ENCODE assay signal across 1 cellular context in the genomic region with DNA sequence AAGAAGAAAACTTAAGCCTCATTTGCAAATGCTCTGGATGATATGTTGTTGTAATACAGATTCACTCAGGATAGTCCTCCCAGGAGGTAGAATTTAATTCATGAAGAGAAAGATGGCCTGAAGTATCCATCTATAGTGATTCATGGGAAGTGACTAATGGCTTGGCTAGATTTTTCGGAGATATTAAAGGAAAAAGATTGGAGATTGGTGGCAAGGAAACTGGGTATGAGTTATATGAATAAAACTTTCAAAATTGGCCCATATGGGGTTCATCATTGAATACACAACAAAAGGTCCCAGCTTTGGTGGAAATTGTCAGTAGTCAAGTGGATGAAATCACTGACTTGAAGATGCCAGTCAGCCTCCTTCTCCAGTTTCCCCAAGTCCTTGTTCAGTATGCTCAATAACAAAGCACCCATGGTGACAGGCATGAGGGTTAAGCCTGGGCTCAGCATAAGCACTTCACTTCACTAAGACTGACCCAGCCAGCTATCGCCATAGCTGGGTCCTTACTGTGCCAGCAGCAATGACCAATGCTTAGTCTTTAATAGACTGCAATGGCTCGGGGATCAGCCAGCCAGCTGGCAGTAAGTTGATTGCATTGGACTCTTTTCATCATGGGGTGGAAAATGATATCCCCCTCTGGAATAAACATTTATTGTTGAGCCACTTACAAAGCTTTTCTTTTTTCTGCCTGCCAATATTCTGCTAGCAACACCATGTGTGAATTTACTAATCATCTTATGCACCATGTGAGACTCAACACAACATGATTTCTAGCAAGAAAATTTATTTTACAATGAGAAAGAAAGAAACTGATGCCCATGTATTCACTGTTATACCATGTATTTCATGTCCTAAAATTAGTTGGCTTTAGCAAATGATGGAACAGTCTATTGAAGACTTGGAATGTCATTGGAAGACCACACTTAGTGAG.
TF ChIP-seq lines count a peak whose summit lies in the region.

No MANE protein-coding gene starts in this region.

TF ChIP-seq in WTC11, 78 proteins besides CTCF, POLR2A, EP300 and RAD21 (continued from another document):
- TF ChIP-seq, protein P1, sequence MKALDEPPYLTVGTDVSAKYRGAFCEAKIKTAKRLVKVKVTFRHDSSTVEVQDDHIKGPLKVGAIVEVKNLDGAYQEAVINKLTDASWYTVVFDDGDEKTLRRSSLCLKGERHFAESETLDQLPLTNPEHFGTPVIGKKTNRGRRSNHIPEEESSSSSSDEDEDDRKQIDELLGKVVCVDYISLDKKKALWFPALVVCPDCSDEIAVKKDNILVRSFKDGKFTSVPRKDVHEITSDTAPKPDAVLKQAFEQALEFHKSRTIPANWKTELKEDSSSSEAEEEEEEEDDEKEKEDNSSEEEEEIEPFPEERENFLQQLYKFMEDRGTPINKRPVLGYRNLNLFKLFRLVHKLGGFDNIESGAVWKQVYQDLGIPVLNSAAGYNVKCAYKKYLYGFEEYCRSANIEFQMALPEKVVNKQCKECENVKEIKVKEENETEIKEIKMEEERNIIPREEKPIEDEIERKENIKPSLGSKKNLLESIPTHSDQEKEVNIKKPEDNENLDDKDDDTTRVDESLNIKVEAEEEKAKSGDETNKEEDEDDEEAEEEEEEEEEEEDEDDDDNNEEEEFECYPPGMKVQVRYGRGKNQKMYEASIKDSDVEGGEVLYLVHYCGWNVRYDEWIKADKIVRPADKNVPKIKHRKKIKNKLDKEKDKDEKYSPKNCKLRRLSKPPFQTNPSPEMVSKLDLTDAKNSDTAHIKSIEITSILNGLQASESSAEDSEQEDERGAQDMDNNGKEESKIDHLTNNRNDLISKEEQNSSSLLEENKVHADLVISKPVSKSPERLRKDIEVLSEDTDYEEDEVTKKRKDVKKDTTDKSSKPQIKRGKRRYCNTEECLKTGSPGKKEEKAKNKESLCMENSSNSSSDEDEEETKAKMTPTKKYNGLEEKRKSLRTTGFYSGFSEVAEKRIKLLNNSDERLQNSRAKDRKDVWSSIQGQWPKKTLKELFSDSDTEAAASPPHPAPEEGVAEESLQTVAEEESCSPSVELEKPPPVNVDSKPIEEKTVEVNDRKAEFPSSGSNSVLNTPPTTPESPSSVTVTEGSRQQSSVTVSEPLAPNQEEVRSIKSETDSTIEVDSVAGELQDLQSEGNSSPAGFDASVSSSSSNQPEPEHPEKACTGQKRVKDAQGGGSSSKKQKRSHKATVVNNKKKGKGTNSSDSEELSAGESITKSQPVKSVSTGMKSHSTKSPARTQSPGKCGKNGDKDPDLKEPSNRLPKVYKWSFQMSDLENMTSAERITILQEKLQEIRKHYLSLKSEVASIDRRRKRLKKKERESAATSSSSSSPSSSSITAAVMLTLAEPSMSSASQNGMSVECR (CRISPR knock-in tag; IDR thresholded peaks at IDR 0.05; ENCODE audit: borderline replicate concordance) = no peak
- TF ChIP-seq JAZF1 (CRISPR knock-in tag; IDR thresholded peaks at IDR 0.05) = no peak
- TF ChIP-seq PRRX2 (CRISPR knock-in tag; IDR thresholded peaks at IDR 0.05) = no peak
- TF ChIP-seq, protein P2, sequence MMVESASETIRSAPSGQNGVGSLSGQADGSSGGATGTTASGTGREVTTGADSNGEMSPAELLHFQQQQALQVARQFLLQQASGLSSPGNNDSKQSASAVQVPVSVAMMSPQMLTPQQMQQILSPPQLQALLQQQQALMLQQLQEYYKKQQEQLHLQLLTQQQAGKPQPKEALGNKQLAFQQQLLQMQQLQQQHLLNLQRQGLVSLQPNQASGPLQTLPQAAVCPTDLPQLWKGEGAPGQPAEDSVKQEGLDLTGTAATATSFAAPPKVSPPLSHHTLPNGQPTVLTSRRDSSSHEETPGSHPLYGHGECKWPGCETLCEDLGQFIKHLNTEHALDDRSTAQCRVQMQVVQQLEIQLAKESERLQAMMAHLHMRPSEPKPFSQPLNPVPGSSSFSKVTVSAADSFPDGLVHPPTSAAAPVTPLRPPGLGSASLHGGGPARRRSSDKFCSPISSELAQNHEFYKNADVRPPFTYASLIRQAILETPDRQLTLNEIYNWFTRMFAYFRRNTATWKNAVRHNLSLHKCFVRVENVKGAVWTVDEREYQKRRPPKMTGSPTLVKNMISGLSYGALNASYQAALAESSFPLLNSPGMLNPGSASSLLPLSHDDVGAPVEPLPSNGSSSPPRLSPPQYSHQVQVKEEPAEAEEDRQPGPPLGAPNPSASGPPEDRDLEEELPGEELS (CRISPR knock-in tag; IDR thresholded peaks at IDR 0.05) = no peak
- TF ChIP-seq, protein P3, sequence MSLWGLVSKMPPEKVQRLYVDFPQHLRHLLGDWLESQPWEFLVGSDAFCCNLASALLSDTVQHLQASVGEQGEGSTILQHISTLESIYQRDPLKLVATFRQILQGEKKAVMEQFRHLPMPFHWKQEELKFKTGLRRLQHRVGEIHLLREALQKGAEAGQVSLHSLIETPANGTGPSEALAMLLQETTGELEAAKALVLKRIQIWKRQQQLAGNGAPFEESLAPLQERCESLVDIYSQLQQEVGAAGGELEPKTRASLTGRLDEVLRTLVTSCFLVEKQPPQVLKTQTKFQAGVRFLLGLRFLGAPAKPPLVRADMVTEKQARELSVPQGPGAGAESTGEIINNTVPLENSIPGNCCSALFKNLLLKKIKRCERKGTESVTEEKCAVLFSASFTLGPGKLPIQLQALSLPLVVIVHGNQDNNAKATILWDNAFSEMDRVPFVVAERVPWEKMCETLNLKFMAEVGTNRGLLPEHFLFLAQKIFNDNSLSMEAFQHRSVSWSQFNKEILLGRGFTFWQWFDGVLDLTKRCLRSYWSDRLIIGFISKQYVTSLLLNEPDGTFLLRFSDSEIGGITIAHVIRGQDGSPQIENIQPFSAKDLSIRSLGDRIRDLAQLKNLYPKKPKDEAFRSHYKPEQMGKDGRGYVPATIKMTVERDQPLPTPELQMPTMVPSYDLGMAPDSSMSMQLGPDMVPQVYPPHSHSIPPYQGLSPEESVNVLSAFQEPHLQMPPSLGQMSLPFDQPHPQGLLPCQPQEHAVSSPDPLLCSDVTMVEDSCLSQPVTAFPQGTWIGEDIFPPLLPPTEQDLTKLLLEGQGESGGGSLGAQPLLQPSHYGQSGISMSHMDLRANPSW (CRISPR knock-in tag; conservative IDR thresholded peaks at IDR 0.05; ENCODE audit: low read depth) = no peak
- TF ChIP-seq, protein P4, sequence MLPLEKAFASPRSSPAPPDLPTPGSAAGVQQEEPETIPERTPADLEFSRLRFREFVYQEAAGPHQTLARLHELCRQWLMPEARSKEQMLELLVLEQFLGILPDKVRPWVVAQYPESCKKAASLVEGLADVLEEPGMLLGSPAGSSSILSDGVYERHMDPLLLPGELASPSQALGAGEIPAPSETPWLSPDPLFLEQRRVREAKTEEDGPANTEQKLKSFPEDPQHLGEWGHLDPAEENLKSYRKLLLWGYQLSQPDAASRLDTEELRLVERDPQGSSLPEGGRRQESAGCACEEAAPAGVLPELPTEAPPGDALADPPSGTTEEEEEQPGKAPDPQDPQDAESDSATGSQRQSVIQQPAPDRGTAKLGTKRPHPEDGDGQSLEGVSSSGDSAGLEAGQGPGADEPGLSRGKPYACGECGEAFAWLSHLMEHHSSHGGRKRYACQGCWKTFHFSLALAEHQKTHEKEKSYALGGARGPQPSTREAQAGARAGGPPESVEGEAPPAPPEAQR (CRISPR knock-in tag; IDR thresholded peaks at IDR 0.05) = no peak
- TF ChIP-seq TEAD1 (CRISPR knock-in tag; IDR thresholded peaks at IDR 0.05) = no peak
- TF ChIP-seq, protein P5, sequence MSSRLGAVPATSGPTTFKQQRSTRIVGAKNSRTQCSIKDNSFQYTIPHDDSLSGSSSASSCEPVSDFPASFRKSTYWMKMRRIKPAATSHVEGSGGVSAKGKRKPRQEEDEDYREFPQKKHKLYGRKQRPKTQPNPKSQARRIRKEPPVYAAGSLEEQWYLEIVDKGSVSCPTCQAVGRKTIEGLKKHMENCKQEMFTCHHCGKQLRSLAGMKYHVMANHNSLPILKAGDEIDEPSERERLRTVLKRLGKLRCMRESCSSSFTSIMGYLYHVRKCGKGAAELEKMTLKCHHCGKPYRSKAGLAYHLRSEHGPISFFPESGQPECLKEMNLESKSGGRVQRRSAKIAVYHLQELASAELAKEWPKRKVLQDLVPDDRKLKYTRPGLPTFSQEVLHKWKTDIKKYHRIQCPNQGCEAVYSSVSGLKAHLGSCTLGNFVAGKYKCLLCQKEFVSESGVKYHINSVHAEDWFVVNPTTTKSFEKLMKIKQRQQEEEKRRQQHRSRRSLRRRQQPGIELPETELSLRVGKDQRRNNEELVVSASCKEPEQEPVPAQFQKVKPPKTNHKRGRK (CRISPR knock-in tag; IDR thresholded peaks at IDR 0.05; ENCODE audit: borderline replicate concordance) = no peak
- no peak for TF ChIP-seq ZNF138 (CRISPR knock-in tag; conservative IDR thresholded peaks at IDR 0.05)
- no peak for TF ChIP-seq ETV6 (CRISPR knock-in tag; IDR thresholded peaks at IDR 0.05)
- no peak for TF ChIP-seq ZNF232 (CRISPR knock-in tag; IDR thresholded peaks at IDR 0.05)
- no peak for TF ChIP-seq GTF2I (CRISPR knock-in tag; conservative IDR thresholded peaks at IDR 0.05)
